ENCODE assay signal across 20 cellular contexts in the genomic region with DNA sequence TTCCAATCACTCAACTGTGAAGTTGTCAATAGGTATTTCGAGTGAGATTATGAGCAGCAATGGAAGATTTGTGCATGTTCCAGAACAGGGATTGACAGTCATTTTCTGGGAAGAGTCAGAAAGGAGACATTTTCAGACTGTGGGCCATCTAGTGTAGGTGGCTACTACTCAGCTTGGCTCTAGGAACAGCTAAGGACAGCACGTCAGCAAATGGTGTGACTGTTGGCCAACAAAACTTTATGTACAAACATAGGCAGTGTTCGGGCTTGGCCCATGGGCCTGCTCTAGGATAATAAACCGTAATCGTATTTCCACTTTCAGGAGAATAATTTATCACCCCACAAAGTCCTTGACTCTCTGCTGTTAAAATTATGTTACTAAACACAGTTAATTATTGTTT.
DNase-seq lines count a peak whose midpoint lies in the region; ATAC-seq and TF ChIP-seq lines count a peak whose summit lies in the region.
"Had no signal": no experiment of that assay in that cellular context is flagged by ENCODE, and none has a peak within 500 bp of the region (broad histone marks: within the 10 kb centered on the region; RNA-seq: fewer than 3 reads in every experiment).

No MANE protein-coding gene starts in this region.

- POLR2A ChIA-PET in WTC11 (lab: Charles Lee), result no interaction called here

- no peaks in the 10 kb centered on the region for H3F3A ChIP-seq in GM23338 (replicated peaks; ENCODE audit: low read depth)

- no peak overlapping the region for H2AFZ ChIP-seq in GM23338

- no peak overlapping the region for H3K4me2 ChIP-seq in GM23338
- H3K4me2 ChIP-seq: A549; BLaER1 treated with 17β-estradiol and CSF1 and Interleukin-3, amounts not matched to agents 10 nM and 100 nM had no signal

- peak overlapping the region; percentile 46 for H3K27ac Mint-ChIP-seq in GM23338
- H3K27ac Mint-ChIP-seq in WTC11, result peak overlapping the region; percentile 34
- H3K27ac Mint-ChIP-seq in activated naive CD8-positive, alpha-beta T cell treated with anti-CD3 and anti-CD28 coated beads, Interleukin-2, amount 50 U/mL, for 24 hours, result no peak overlapping the region
- H3K27ac Mint-ChIP-seq: B cell; CD4-positive, alpha-beta T cell; CD8-positive, alpha-beta T cell had no signal

- H3K27me3 ChIP-seq in GM23338 (ENCODE audit: insufficient read depth), result no peaks in the 10 kb centered on the region
- H3K27me3 ChIP-seq: BLaER1 treated with 17β-estradiol and CSF1 and Interleukin-3, amounts not matched to agents 10 nM and 100 nM had no signal

- 0 out of 2 replicates have a peak, but pooled peaks cover 4% of the 10 kb centered on the region for H3K9me2 ChIP-seq in GM23338 (ENCODE audit: insufficient read depth)

- TF ChIP-seq CTCF in GM23338 (conservative IDR thresholded peaks at IDR 0.05; ENCODE audit: low read depth in 2 of 2), result no peak
- no peak for TF ChIP-seq CTCF in WTC11 (IDR thresholded peaks at IDR 0.05)

- peaks cover 32% of the 10 kb centered on the region for H3K4me1 Mint-ChIP-seq in GM23338
- H3K4me1 Mint-ChIP-seq in WTC11, result peaks cover 45% of the 10 kb centered on the region
- H3K4me1 Mint-ChIP-seq in activated naive CD8-positive, alpha-beta T cell treated with anti-CD3 and anti-CD28 coated beads, Interleukin-2, amount 50 U/mL, for 24 hours, result no peaks in the 10 kb centered on the region
- H3K4me1 Mint-ChIP-seq: B cell had no signal

- H3K27ac ChIP-seq in GM23338 (ENCODE audit: low read depth), result no peak overlapping the region; the same call in 1 of the 2 replicates
- H3K27ac ChIP-seq: 22Rv1; A549; BLaER1 treated with 17β-estradiol and CSF1 and Interleukin-3, amounts not matched to agents 10 nM and 100 nM; C4-2B had no signal

- H3K4me3 Mint-ChIP-seq in GM23338, result no peak overlapping the region
- H3K4me3 Mint-ChIP-seq in WTC11, result no peak overlapping the region
- H3K4me3 Mint-ChIP-seq in activated naive CD8-positive, alpha-beta T cell treated with anti-CD3 and anti-CD28 coated beads, Interleukin-2, amount 50 U/mL, for 24 hours, result no peak overlapping the region
- H3K4me3 Mint-ChIP-seq: B cell; CD4-positive, alpha-beta T cell; CD8-positive, alpha-beta T cell had no signal

- H3K36me3 ChIP-seq in GM23338 (ENCODE audit: insufficient read depth), result no peaks in the 10 kb centered on the region
- H3K36me3 ChIP-seq: BLaER1 treated with 17β-estradiol and CSF1 and Interleukin-3, amounts not matched to agents 10 nM and 100 nM had no signal

- H3K27me3 Mint-ChIP-seq in GM23338 (ENCODE audit: insufficient read depth, low read depth, poor library complexity) (peaks cover 2% of the 10 kb centered on the region), WTC11 (ENCODE audit: low read depth) (no peaks in the 10 kb centered on the region)
- H3K27me3 Mint-ChIP-seq in activated naive CD8-positive, alpha-beta T cell treated with anti-CD3 and anti-CD28 coated beads, Interleukin-2, amount 50 U/mL, for 24 hours, result no peaks in the 10 kb centered on the region
- H3K27me3 Mint-ChIP-seq: B cell; CD4-positive, alpha-beta T cell had no signal

- CTCF ChIA-PET in WTC11 (lab: Charles Lee), result interaction anchor here (0.7 kb wide), 1 partner anchor 20 kb away, joined by 3 read pairs; no protein-coding TSS in a partner anchor

- H4K20me1 ChIP-seq in GM23338 (replicated peaks; ENCODE audit: insufficient read depth), result peaks cover 19% of the 10 kb centered on the region; the same call in 1 of the 2 replicates
- H4K20me1 ChIP-seq: BLaER1 treated with 17β-estradiol and CSF1 and Interleukin-3, amounts not matched to agents 10 nM and 100 nM had no signal

- H3K9me3 Mint-ChIP-seq in GM23338 (no peaks in the 10 kb centered on the region), WTC11 (no peaks in the 10 kb centered on the region)
- H3K9me3 Mint-ChIP-seq in activated naive CD8-positive, alpha-beta T cell treated with anti-CD3 and anti-CD28 coated beads, Interleukin-2, amount 50 U/mL, for 24 hours, result no peaks in the 10 kb centered on the region
- H3K9me3 Mint-ChIP-seq: CD4-positive, alpha-beta T cell; CD8-positive, alpha-beta T cell had no signal

- peaks cover 7% of the 10 kb centered on the region for H3K36me3 Mint-ChIP-seq in GM23338 (ENCODE audit: low read depth)
- peaks cover 18% of the 10 kb centered on the region for H3K36me3 Mint-ChIP-seq in WTC11
- no peaks in the 10 kb centered on the region for H3K36me3 Mint-ChIP-seq in activated naive CD8-positive, alpha-beta T cell treated with anti-CD3 and anti-CD28 coated beads, Interleukin-2, amount 50 U/mL, for 24 hours (ENCODE audit: low read depth)
- H3K36me3 Mint-ChIP-seq: CD8-positive, alpha-beta T cell had no signal

- no peak for ATAC-seq in GM23338
- no peak for ATAC-seq in WTC11
- ATAC-seq in activated naive CD8-positive, alpha-beta T cell treated with anti-CD3 and anti-CD28 coated beads, Interleukin-2, amount 50 U/mL, for 24 hours, result no peak
- ATAC-seq in HG03097 (IDR thresholded peaks at IDR 0.05; ENCODE audit: low FRiP score, unreplicated experiment), result no peak
- ATAC-seq: A549; CD8-positive, alpha-beta T cell; GM12878 had no signal

- H3K4me1 ChIP-seq in GM23338 (ENCODE audit: insufficient read depth), result peaks cover 26% of the 10 kb centered on the region
- H3K4me1 ChIP-seq: A549; BLaER1 treated with 17β-estradiol and CSF1 and Interleukin-3, amounts not matched to agents 10 nM and 100 nM; Caco-2 had no signal

- no peak overlapping the region for H3K4me3 ChIP-seq in GM23338
- H3K4me3 ChIP-seq: A549; BLaER1 treated with 17β-estradiol and CSF1 and Interleukin-3, amounts not matched to agents 10 nM and 100 nM; GM12878 had no signal

- DNase-seq in GM23338 (ENCODE audit: low spot score), result no peak
- DNase-seq in WTC11 (ENCODE audit: low spot score), result no peak
- peak; percentile 2 for DNase-seq in middle frontal gyrus (ENCODE audit: extremely low spot score, low spot score)
- DNase-seq in activated naive CD8-positive, alpha-beta T cell treated with anti-CD3 and anti-CD28 coated beads, Interleukin-2, amount 50 U/mL, for 24 hours, result no peak
- DNase-seq in NCI-H1417 (lab: John Stamatoyannopoulos, UW), result no peak
- DNase-seq: AML-193; Caco-2; Calu3; CD4-positive, alpha-beta T cell; CD8-positive, alpha-beta T cell; DND-41; EL; GDM1 had no signal

- H3K79me2 ChIP-seq in GM23338 (replicated peaks; ENCODE audit: insufficient read depth), result peaks cover 74% of the 10 kb centered on the region

TF ChIP-seq in GM23338, 12 proteins besides CTCF, POLR2A, EP300 and RAD21 (continues in another document):
- TF ChIP-seq EZH2phosphoT487 (IDR thresholded peaks at IDR 0.05; ENCODE audit: unreplicated experiment), result no peak
- TF ChIP-seq NANOG (IDR thresholded peaks at IDR 0.05; ENCODE audit: borderline replicate concordance), result no peak

TF ChIP-seq in WTC11, 78 proteins besides CTCF, POLR2A, EP300 and RAD21:
- TF ChIP-seq, protein P1, sequence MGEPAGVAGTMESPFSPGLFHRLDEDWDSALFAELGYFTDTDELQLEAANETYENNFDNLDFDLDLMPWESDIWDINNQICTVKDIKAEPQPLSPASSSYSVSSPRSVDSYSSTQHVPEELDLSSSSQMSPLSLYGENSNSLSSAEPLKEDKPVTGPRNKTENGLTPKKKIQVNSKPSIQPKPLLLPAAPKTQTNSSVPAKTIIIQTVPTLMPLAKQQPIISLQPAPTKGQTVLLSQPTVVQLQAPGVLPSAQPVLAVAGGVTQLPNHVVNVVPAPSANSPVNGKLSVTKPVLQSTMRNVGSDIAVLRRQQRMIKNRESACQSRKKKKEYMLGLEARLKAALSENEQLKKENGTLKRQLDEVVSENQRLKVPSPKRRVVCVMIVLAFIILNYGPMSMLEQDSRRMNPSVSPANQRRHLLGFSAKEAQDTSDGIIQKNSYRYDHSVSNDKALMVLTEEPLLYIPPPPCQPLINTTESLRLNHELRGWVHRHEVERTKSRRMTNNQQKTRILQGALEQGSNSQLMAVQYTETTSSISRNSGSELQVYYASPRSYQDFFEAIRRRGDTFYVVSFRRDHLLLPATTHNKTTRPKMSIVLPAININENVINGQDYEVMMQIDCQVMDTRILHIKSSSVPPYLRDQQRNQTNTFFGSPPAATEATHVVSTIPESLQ (CRISPR knock-in tag; IDR thresholded peaks at IDR 0.05), result no peak
- no peak for TF ChIP-seq NFATC4 (CRISPR knock-in tag; IDR thresholded peaks at IDR 0.05)
- TF ChIP-seq ESRRA (CRISPR knock-in tag; IDR thresholded peaks at IDR 0.05; ENCODE audit: borderline replicate concordance), result no peak
- no peak for TF ChIP-seq MXD4 (CRISPR knock-in tag; IDR thresholded peaks at IDR 0.05; ENCODE audit: borderline replicate concordance)
- TF ChIP-seq ZBTB21 (CRISPR knock-in tag; IDR thresholded peaks at IDR 0.05; ENCODE audit: borderline replicate concordance), result no peak
- no peak for TF ChIP-seq ZNF219 (CRISPR knock-in tag; IDR thresholded peaks at IDR 0.05; ENCODE audit: borderline replicate concordance)
- TF ChIP-seq, protein P2, sequence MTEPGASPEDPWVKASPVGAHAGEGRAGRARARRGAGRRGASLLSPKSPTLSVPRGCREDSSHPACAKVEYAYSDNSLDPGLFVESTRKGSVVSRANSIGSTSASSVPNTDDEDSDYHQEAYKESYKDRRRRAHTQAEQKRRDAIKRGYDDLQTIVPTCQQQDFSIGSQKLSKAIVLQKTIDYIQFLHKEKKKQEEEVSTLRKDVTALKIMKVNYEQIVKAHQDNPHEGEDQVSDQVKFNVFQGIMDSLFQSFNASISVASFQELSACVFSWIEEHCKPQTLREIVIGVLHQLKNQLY (CRISPR knock-in tag; IDR thresholded peaks at IDR 0.05), result no peak
